1 cellular context compared by ENCODE assay signal in genomic region chr14:20612403-20612802, GRCh38.
TF ChIP-seq lines count a peak whose summit lies in the region.

No MANE protein-coding gene starts in this region.

TF ChIP-seq in GM12878, 131 proteins besides CTCF, POLR2A, EP300 and RAD21 (continued from another document and continues in another):
- TF ChIP-seq MLLT1 (IDR thresholded peaks at IDR 0.05) (peak; percentile 33; the same call in 1 of the 2 replicates), TBL1XR1 (IDR thresholded peaks at IDR 0.05; ENCODE audit: low read depth, low read length) (no peak), TAF1 (IDR thresholded peaks at IDR 0.05; ENCODE audit: borderline replicate concordance, low read depth, low read length) (no peak), PRDM15 (CRISPR knock-in tag; IDR thresholded peaks at IDR 0.05) (no peak), ZNF622 (IDR thresholded peaks at IDR 0.05) (no peak), NBN (IDR thresholded peaks at IDR 0.05) (peak; percentile 19; the same call in 1 of the 2 replicates), FOXK2 (IDR thresholded peaks at IDR 0.05) (no peak), FOS (IDR thresholded peaks at IDR 0.05; ENCODE audit: borderline replicate concordance, extremely low read depth, insufficient read length) (no peak), RBBP5 (conservative IDR thresholded peaks at IDR 0.05) (no peak), IRF5 (IDR thresholded peaks at IDR 0.05; ENCODE audit: borderline replicate concordance) (no peak), GATAD2B (conservative IDR thresholded peaks at IDR 0.05; ENCODE audit: low read depth) (no peak), MTA2 (IDR thresholded peaks at IDR 0.05; ENCODE audit: low read depth) (peak; percentile 33; the same call in 1 of the 2 replicates), STAT3 (IDR thresholded peaks at IDR 0.05; ENCODE audit: low read depth, low read length) (no peak), CBX3 (IDR thresholded peaks at IDR 0.05; ENCODE audit: borderline replicate concordance, low read depth) (no peak), PKNOX1 (IDR thresholded peaks at IDR 0.05) (peak; percentile 79), RUNX3 (IDR thresholded peaks at IDR 0.05; ENCODE audit: low read length) (peak; percentile 56), KLF5 (IDR thresholded peaks at IDR 0.05; ENCODE audit: partially characterized antibody) (no peak), HDAC2 (IDR thresholded peaks at IDR 0.05) (no peak), RCOR1 (conservative IDR thresholded peaks at IDR 0.05; ENCODE audit: low read depth, low read length) (no peak), ZBTB4 (CRISPR knock-in tag; IDR thresholded peaks at IDR 0.05) (no peak), SUPT20H (IDR thresholded peaks at IDR 0.05; ENCODE audit: borderline replicate concordance, control insufficient read depth, low read depth, low read length) (no peak), ZBTB33 (IDR thresholded peaks at IDR 0.05) (no peak), IKZF2 (IDR thresholded peaks at IDR 0.05) (peak; percentile 71 to 79), RAD51 (IDR thresholded peaks at IDR 0.05) (no peak), CBX5 (IDR thresholded peaks at IDR 0.05; ENCODE audit: low read depth) (no peak), NFIC (IDR thresholded peaks at IDR 0.05; ENCODE audit: low read depth, low read length) (no peak; the same call in 1 of the 2 replicates), ZNF207 (IDR thresholded peaks at IDR 0.05; ENCODE audit: borderline replicate concordance) (no peak), CHD4 (IDR thresholded peaks at IDR 0.05) (no peak), ATF7 (IDR thresholded peaks at IDR 0.05; ENCODE audit: low read depth) (no peak), IKZF1 (conservative IDR thresholded peaks at IDR 0.05) (peak; percentile 39; the same call in 1 of the 2 replicates), HCFC1 (IDR thresholded peaks at IDR 0.05; ENCODE audit: low read length) (no peak), ZNF384 (IDR thresholded peaks at IDR 0.05; ENCODE audit: borderline replicate concordance, low read depth, low read length) (no peak), KDM1A (IDR thresholded peaks at IDR 0.05; ENCODE audit: borderline replicate concordance) (no peak), BHLHE40 (IDR thresholded peaks at IDR 0.05; ENCODE audit: borderline replicate concordance in 1 of 2, low read depth in 2 of 2, low read length in 1 of 2) (no peak), CEBPZ (IDR thresholded peaks at IDR 0.05; ENCODE audit: low read depth, low read length) (no peak), PML (IDR thresholded peaks at IDR 0.05; ENCODE audit: low read length) (no peak), SPI1 (IDR thresholded peaks at IDR 0.05; ENCODE audit: borderline replicate concordance, insufficient read depth, low read depth, low read length) (peak; percentile 90), CHD2 (IDR thresholded peaks at IDR 0.05; ENCODE audit: borderline replicate concordance, low read depth, low read length) (no peak), SMAD1 (IDR thresholded peaks at IDR 0.05; ENCODE audit: low read depth, partially characterized antibody) (no peak), MTA3 (IDR thresholded peaks at IDR 0.05; ENCODE audit: borderline replicate concordance, low read length) (no peak), FOXM1 (IDR thresholded peaks at IDR 0.05; ENCODE audit: low read depth, low read length) (no peak), YBX1 (IDR thresholded peaks at IDR 0.05) (no peak), CREM (IDR thresholded peaks at IDR 0.05; ENCODE audit: low read depth) (0 out of 2 replicates have a peak, but pooled peaks have one; percentile 34), JUNB (IDR thresholded peaks at IDR 0.05) (no peak), USF2 (IDR thresholded peaks at IDR 0.05; ENCODE audit: borderline replicate concordance, low read depth, low read length) (no peak), USF1 (IDR thresholded peaks at IDR 0.05; ENCODE audit: borderline replicate concordance, extremely low read length, insufficient read depth, low read depth, low read length) (no peak)
